In genomic region chr4:25212822-25213221, GRCh38 we compare ENCODE assay signal across 28 cellular contexts.
"Had no signal": no experiment of that assay in that cellular context is flagged by ENCODE, and none has a peak within 500 bp of the region (broad histone marks: within the 10 kb centered on the region; RNA-seq: fewer than 3 reads in every experiment).

No MANE protein-coding gene starts in this region.

- H3K36me3 ChIP-seq: neural progenitor cell, ovary, stomach, thoracic aorta, thyroid gland, tibial nerve, upper lobe of left lung, vagina had no signal

- H3K4me3 Mint-ChIP-seq: natural killer cell; nephron; neural progenitor cell; stimulated activated effector memory CD8-positive, alpha-beta T cell treated with anti-CD3 and anti-CD28 coated beads, Interleukin-12 subunit alpha, Interleukin-12 subunit beta, amount 100 ng/mL, for 72 hours; stimulated activated naive B cell treated with anti-CD40 and anti-IgM and Interleukin-4, amounts not matched to agents 10 μg/mL and 1 μg/mL and 100 μg/mL, for 72 hours; stimulated activated naive CD8-positive, alpha-beta T cell treated with anti-CD3 and anti-CD28 coated beads, Interleukin-15, Interleukin-2, amounts not matched to agents 100 ng/mL and 50 ng/mL, for 24 hours had no signal

- DNase-seq: natural killer cell; occipital lobe; ovary; posterior cingulate gyrus; psoas muscle; right cardiac atrium; stimulated activated CD4-positive, alpha-beta T cell treated with anti-CD3 and anti-CD28 coated beads, Interleukin-15, amount 100 ng/mL, for 24 hours; stimulated activated CD4-positive, alpha-beta T cell treated with anti-CD3 and anti-CD28 coated beads, Interleukin-2, amount 100 ng/mL, for 24 hours; stimulated activated CD4-positive, alpha-beta T cell treated with anti-CD3 and anti-CD28 coated beads, Interleukin-2, amount 100 ng/mL, for 48 hours; stimulated activated CD4-positive, alpha-beta T cell treated with anti-CD3 and anti-CD28 coated beads, Interleukin-4, amount 100 ng/mL, for 24 hours; stimulated activated naive B cell treated with anti-CD40 and anti-IgM and Interleukin-4, amounts not matched to agents 10 μg/mL and 1 μg/mL and 100 μg/mL, for 72 hours; stimulated activated naive CD4-positive, alpha-beta T cell treated with Interleukin-2 at 50 U/mL for 16 hours; stomach; thyroid gland; trophoblast cell; upper lobe of left lung had no signal

- H3K27ac ChIP-seq: neural progenitor cell, ovary, parathyroid adenoma, psoas muscle, skin epidermis, stomach, thoracic aorta, thyroid gland, tibial nerve, upper lobe of left lung, vagina had no signal

- H2AFZ ChIP-seq: neural progenitor cell, parathyroid adenoma had no signal

- H3K9me3 ChIP-seq: ovary, thyroid gland, upper lobe of left lung, vagina had no signal

- H3K79me2 ChIP-seq: parathyroid adenoma had no signal

- H3K4me1 Mint-ChIP-seq: natural killer cell; nephron; stimulated activated effector memory CD8-positive, alpha-beta T cell treated with anti-CD3 and anti-CD28 coated beads, Interleukin-12 subunit alpha, Interleukin-12 subunit beta, amount 100 ng/mL, for 72 hours; stimulated activated naive B cell treated with anti-CD40 and anti-IgM and Interleukin-4, amounts not matched to agents 10 μg/mL and 1 μg/mL and 100 μg/mL, for 72 hours had no signal

- H3K9ac ChIP-seq: neural progenitor cell, parathyroid adenoma had no signal

- H3K27me3 ChIP-seq: neural progenitor cell, ovary, stomach, thyroid gland, tibial nerve, upper lobe of left lung, vagina had no signal

- H3K36me3 Mint-ChIP-seq: natural killer cell; neural progenitor cell; stimulated activated effector memory CD8-positive, alpha-beta T cell treated with anti-CD3 and anti-CD28 coated beads, Interleukin-12 subunit alpha, Interleukin-12 subunit beta, amount 100 ng/mL, for 72 hours had no signal

- H3K4me2 ChIP-seq: neural progenitor cell had no signal

- FAIRE-seq: urothelium cell line had no signal

- ATAC-seq: natural killer cell; psoas muscle; right cardiac atrium; sciatic nerve; stimulated activated effector memory CD8-positive, alpha-beta T cell treated with anti-CD3 and anti-CD28 coated beads, Interleukin-12 subunit alpha, Interleukin-12 subunit beta, amount 100 ng/mL, for 72 hours; stimulated activated naive B cell treated with anti-CD40 and anti-IgM and Interleukin-4, amounts not matched to agents 10 μg/mL and 1 μg/mL and 100 μg/mL, for 72 hours had no signal

- H3K4me3 ChIP-seq: neural progenitor cell, ovary, psoas muscle, skin epidermis, stomach, thoracic aorta, thyroid gland, tibial nerve, upper lobe of left lung, vagina had no signal

- H3K27ac Mint-ChIP-seq: natural killer cell; nephron; neural progenitor cell; progenitor cell of endocrine pancreas; stimulated activated effector memory CD8-positive, alpha-beta T cell treated with anti-CD3 and anti-CD28 coated beads, Interleukin-12 subunit alpha, Interleukin-12 subunit beta, amount 100 ng/mL, for 72 hours; stimulated activated naive B cell treated with anti-CD40 and anti-IgM and Interleukin-4, amounts not matched to agents 10 μg/mL and 1 μg/mL and 100 μg/mL, for 72 hours; stimulated activated naive CD8-positive, alpha-beta T cell treated with anti-CD3 and anti-CD28 coated beads, Interleukin-15, Interleukin-2, amounts not matched to agents 100 ng/mL and 50 ng/mL, for 24 hours had no signal

- H3K27me3 Mint-ChIP-seq: progenitor cell of endocrine pancreas; stimulated activated naive B cell treated with anti-CD40 and anti-IgM and Interleukin-4, amounts not matched to agents 10 μg/mL and 1 μg/mL and 100 μg/mL, for 72 hours; stimulated activated naive CD8-positive, alpha-beta T cell treated with anti-CD3 and anti-CD28 coated beads, Interleukin-15, Interleukin-2, amounts not matched to agents 100 ng/mL and 50 ng/mL, for 24 hours had no signal

- H3K9me3 Mint-ChIP-seq: natural killer cell had no signal

- H3K4me1 ChIP-seq: neural progenitor cell, parathyroid adenoma, psoas muscle, stomach, thyroid gland, tibial nerve, upper lobe of left lung, vagina had no signal
